In the genomic region with DNA sequence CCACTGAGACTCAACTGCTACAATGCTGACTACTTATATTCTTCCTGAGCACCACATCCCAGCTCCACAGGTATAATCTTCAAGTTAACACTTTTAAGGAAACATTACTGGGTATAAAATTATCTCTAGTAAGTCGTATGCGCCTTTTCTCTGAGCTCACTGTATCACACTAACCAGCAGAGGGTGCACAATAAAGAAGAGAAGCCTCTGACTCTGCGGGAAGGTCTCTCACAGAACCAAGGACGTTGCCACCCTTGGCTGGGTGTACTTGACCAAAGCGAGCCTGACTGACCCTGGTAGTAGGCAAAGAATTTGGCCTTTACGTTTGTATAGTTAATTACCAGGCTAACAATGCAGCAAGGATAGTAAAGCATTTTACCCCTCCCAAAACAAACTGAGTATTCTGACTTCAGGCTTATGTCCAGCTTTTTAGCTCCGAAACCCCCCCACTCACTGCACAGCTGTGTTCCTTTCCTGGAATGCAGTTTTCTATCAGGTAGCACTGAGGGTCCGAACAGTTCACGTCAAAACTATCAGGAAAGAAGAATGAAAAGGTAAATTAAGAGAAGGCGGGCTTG, we compare ENCODE assay signal across 8 cellular contexts. TPM values are rescaled to one million over a fixed set of nuclear protein-coding genes. Genes with fewer than 3 reads are reported as not detected.
DNase-seq lines count a peak whose midpoint lies in the region; ATAC-seq, FAIRE-seq and TF ChIP-seq lines count a peak whose summit lies in the region.

A gene with protein sequence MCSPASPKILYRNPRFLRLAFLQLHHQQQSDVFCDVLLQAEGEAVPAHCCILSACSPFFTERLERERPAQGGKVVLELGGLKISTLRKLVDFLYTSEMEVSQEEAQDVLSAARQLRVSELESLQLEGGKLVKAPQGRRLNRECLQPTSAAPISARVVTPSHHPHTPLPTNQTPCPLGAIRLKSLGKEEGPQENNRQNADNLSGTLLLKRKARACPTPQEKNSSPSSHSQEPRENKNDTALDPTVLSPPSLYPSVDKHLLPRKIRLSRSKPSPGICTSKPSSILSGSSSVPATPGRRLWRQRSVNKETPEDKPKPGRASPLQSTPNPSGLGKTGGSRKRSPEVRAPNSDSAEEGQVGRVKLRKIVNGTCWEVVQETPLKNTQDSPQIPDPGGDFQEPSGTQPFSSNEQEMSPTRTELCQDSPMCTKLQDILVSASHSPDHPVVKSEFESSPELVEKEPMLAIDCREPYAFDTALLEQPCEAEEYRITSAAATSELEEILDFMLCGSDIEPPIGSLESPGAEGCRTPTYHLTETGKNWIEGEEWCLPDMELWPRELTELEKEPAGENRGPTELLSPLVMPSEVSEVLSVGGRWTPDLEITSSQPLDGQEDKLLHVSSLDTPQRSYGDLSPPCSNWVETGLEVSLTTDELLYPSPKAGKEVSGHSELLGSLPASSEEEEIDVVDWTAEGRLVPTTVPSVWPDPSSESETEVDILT (minus strand): TSS at position 144 of the 578 bp plus-strand sequence. CDS start 631 bp downstream, outside the sequence.

- ATAC-seq in K562 (peak; percentile 94), GM18870 (IDR thresholded peaks at IDR 0.05; ENCODE audit: unreplicated experiment) (no peak), GM18873 (IDR thresholded peaks at IDR 0.05; ENCODE audit: low FRiP score, unreplicated experiment) (no peak), HG03439 (IDR thresholded peaks at IDR 0.05; ENCODE audit: unreplicated experiment) (no peak)

- H3K79me2 ChIP-seq in K562 (ENCODE audit: control insufficient read depth, insufficient read depth, low read length), result no peaks in the 10 kb centered on the region

- no peaks in the 10 kb centered on the region for H3K9me3 ChIP-seq in K562 (replicated peaks; ENCODE audit: control insufficient read depth, insufficient read depth, low read depth, low read length)

- TF ChIP-seq EP300 in K562 (IDR thresholded peaks at IDR 0.05; ENCODE audit: low read length), result no peak

- H3K4me1 ChIP-seq in K562 (replicated peaks in 1 of 2; ENCODE audit: control insufficient read depth in 2 of 2, insufficient read depth in 2 of 2, low read length in 2 of 2), result peaks cover 0 to 11% of the 10 kb centered on the region in 2 experiments; a peak in 2 of 5 replicates

- no peaks in the 10 kb centered on the region for H4K20me1 ChIP-seq in K562 (replicated peaks; ENCODE audit: control insufficient read depth, insufficient read depth, low read length)

- no peak within 1 kb of the TSS for H3K9ac ChIP-seq in K562 (ENCODE audit: insufficient read depth in 1 of 2, low read depth in 2 of 2, low read length in 2 of 2)

- H3K27me3 ChIP-seq in K562 (ENCODE audit: control insufficient read depth in 2 of 2, insufficient read depth in 2 of 2, low read length in 2 of 2), result no peaks in the 10 kb centered on the region

- intact Hi-C loops in activated naive CD4-positive, alpha-beta T cell treated with anti-CD3 and anti-CD28 coated beads for 36 hours (cut with micrococcal nuclease), result loop anchor here (1.0 kb wide), 1 partner anchor 49 kb away; no protein-coding TSS in a partner anchor
- intact Hi-C loops in K562 (cut with micrococcal nuclease), result loop anchor here (1.0 kb wide), 1 partner anchor 49 kb away; no protein-coding TSS in a partner anchor

- peak; percentile 19 for DNase-seq in activated naive CD4-positive, alpha-beta T cell treated with anti-CD3 and anti-CD28 coated beads for 36 hours
- no peak for DNase-seq in activated naive CD4-positive, alpha-beta T cell treated with anti-CD3 and anti-CD28 coated beads, Interleukin-2, amount 50 U/mL, for 16 hours
- DNase-seq in NCI-H2029 treated with DMSO at 0.1 percent for 48 hours (lab: John Stamatoyannopoulos, UW) (peak; percentile 18), K562 (ENCODE audit: extremely low read depth in 1 of 4, low spot score in 3 of 4) (peak in 3 of 4 experiments; percentile 38 to 56 (median 44)), kidney glomerular epithelial cell (lab: John Stamatoyannopoulos, UW) (peak; percentile 11)

- H3K36me3 Mint-ChIP-seq in activated naive CD4-positive, alpha-beta T cell treated with anti-CD3 and anti-CD28 coated beads for 36 hours (ENCODE audit: low read depth), result peaks cover 5% of the 10 kb centered on the region

- H3K4me2 ChIP-seq in K562 (ENCODE audit: insufficient read depth, low read length), result no peak within 1 kb of the TSS

- TF ChIP-seq RAD21 in K562 (CRISPR knock-in tag; conservative IDR thresholded peaks at IDR 0.05 in 1 of 2, IDR thresholded peaks at IDR 0.05 in 1 of 2), result peak; percentile 54 to 67

- peak; percentile 45 to 70 (median 52); a peak in 5 of 6 replicates for TF ChIP-seq CTCF in K562 (IDR thresholded peaks at IDR 0.05 in 2 of 3, conservative IDR thresholded peaks at IDR 0.05 in 1 of 3; ENCODE audit: insufficient read depth in 2 of 3, low read depth in 1 of 3, low read length in 3 of 3)

- peak; percentile 68 for FAIRE-seq in K562 (lab: Jason Lieb, UNC)

- H3K4me3 ChIP-seq in K562, result no peak within 1 kb of the TSS

- H3K27ac Mint-ChIP-seq in activated naive CD4-positive, alpha-beta T cell treated with anti-CD3 and anti-CD28 coated beads for 36 hours, result no peak within 1 kb of the TSS

- no peaks in the 10 kb centered on the region for H3K9me3 Mint-ChIP-seq in activated naive CD4-positive, alpha-beta T cell treated with anti-CD3 and anti-CD28 coated beads for 36 hours

- CTCF ChIA-PET in activated naive CD4-positive, alpha-beta T cell treated with anti-CD3 and anti-CD28 coated beads for 36 hours (lab: Charles Lee), result interaction anchor here (1.0 to 2.6 kb wide), 2 partner anchors 8 to 48 kb away, joined by 3 to 25 read pairs; no protein-coding TSS in a partner anchor
- CTCF ChIA-PET in K562 (lab: Yijun Ruan, JAX; ENCODE audit: low intra/inter-chr PET ratio), result interaction anchor here (0.6 to 1.2 kb wide), 2 partner anchors 22 to 49 kb away, joined by 3 to 5 read pairs; no protein-coding TSS in a partner anchor

- WGBS in K562 (ENCODE audit: insufficient coverage, low coverage, missing lambda C conversion rate), result 45% methylated on average over 10 of the region's 10 CpGs

- peaks cover 4% of the 10 kb centered on the region for H3K4me1 Mint-ChIP-seq in activated naive CD4-positive, alpha-beta T cell treated with anti-CD3 and anti-CD28 coated beads for 36 hours (ENCODE audit: low read depth)

- POLR2A ChIA-PET in K562 (lab: Yijun Ruan, JAX), result interaction anchor here (0.5 to 3.2 kb wide), 8 partner anchors 10 to 52 kb away, joined by 3 to 25 read pairs (median 4); a partner anchor contains a TSS

- TF ChIP-seq POLR2A in K562 (conservative IDR thresholded peaks at IDR 0.05), result no peak

- H2AFZ ChIP-seq in K562 (ENCODE audit: low read depth, low read length), result no peak within 1 kb of the TSS

- no peaks in the 10 kb centered on the region for H3K27me3 Mint-ChIP-seq in activated naive CD4-positive, alpha-beta T cell treated with anti-CD3 and anti-CD28 coated beads for 36 hours (ENCODE audit: low read depth)

- in situ Hi-C loops in K562 (cut with MboI), result no loop called here

- no peaks in the 10 kb centered on the region for H3K9me1 ChIP-seq in K562 (ENCODE audit: control insufficient read depth, insufficient read depth, low read length)

- H3K4me3 Mint-ChIP-seq in activated naive CD4-positive, alpha-beta T cell treated with anti-CD3 and anti-CD28 coated beads for 36 hours, result no peak within 1 kb of the TSS

- H3K27ac ChIP-seq in K562 (ENCODE audit: extremely low read depth, low read depth, low read length), result peak within 1 kb of the TSS; percentile 6; the same call in 1 of the 3 replicates

- BruUV-seq in K562 (replicated peaks; lab: Mats Ljungman, UMichigan), result no TSS peak

- peaks cover 2% of the 10 kb centered on the region; the same call in 1 of the 3 replicates for H3K36me3 ChIP-seq in K562 (ENCODE audit: control insufficient read depth, insufficient read depth, low read length)

TF ChIP-seq in K562, 482 proteins besides CTCF, POLR2A, EP300 and RAD21 (continues in another document):
- TF ChIP-seq CHCHD3 (CRISPR knock-in tag; IDR thresholded peaks at IDR 0.05) (no peak), ATF1 (CRISPR knock-in tag; IDR thresholded peaks at IDR 0.05) (no peak), ATF1 (tag; IDR thresholded peaks at IDR 0.05) (0 out of 2 replicates have a peak, but pooled peaks have one; percentile 9), ZNF217 (CRISPR knock-in tag; IDR thresholded peaks at IDR 0.05) (no peak)
- TF ChIP-seq, protein P1, sequence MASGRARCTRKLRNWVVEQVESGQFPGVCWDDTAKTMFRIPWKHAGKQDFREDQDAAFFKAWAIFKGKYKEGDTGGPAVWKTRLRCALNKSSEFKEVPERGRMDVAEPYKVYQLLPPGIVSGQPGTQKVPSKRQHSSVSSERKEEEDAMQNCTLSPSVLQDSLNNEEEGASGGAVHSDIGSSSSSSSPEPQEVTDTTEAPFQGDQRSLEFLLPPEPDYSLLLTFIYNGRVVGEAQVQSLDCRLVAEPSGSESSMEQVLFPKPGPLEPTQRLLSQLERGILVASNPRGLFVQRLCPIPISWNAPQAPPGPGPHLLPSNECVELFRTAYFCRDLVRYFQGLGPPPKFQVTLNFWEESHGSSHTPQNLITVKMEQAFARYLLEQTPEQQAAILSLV (tag; IDR thresholded peaks at IDR 0.05), result no peak

RNA-seq across cellular contexts. Expression of the gene that starts here (rescaled TPM):
- not detected for total RNA-seq in activated naive CD4-positive, alpha-beta T cell treated with anti-CD3 and anti-CD28 coated beads for 36 hours
- not detected in 2 replicates for total RNA-seq in K562 (2011; cell fraction: chromatin; rRNA removed; ENCODE audit: low replicate concordance)
- not detected in 2 replicates for total RNA-seq in K562 (2011; cell fraction: nucleolus; rRNA removed)
- total RNA-seq in K562 (2011; cell fraction: nucleoplasm; rRNA removed), result not detected in 2 replicates
- not detected in 2 replicates for total RNA-seq in K562 (2014; rRNA removed)
- not detected in 2 replicates for total RNA-seq in K562 (2014; rRNA removed; fragmentation: Illumina TruSeq; extraction: Trizol)
- not detected in 2 replicates for total RNA-seq in K562 (2015; rRNA removed; fragmentation: Illumina TruSeq; extraction: Trizol)
- not detected in 2 replicates for total RNA-seq in K562 (2021)
- polyA plus RNA-seq in K562 (2011; rRNA removed), result not detected in 2 replicates
- not detected in 2 replicates for polyA plus RNA-seq in K562 (2011; cell fraction: cytosol; rRNA removed)
- not detected in 2 replicates for polyA plus RNA-seq in K562 (2011; cell fraction: nucleus; rRNA removed)
- polyA plus RNA-seq in K562 (2012), result 0.10 and 0.18 TPM in 2 replicates
- not detected in 2 replicates for polyA plus RNA-seq in K562 (2014; fragmentation: Illumina TruSeq; extraction: Trizol)
- polyA plus RNA-seq in K562 (2014; fragmentation: Nextera tagmentation; extraction: Ambion mirVana), result under 1 TPM in 1 of 2 experiments, not detected in 1; 0.06 TPM
- polyA plus RNA-seq in K562 (2014; rRNA removed), result not detected in 2 replicates
- not detected in 2 replicates for polyA minus RNA-seq in K562 (2011; rRNA and poly(A)+ RNA removed)
- polyA minus RNA-seq in K562 (2011; cell fraction: cytosol; rRNA and poly(A)+ RNA removed), result not detected in 2 replicates
- polyA minus RNA-seq in K562 (2011; cell fraction: nucleus; rRNA and poly(A)+ RNA removed), result not detected in 2 replicates

Comparison
In these comparisons a context has a peak if more than half of its experiments do, and no peak if none do; other contexts are left out.
1. Peak in DNase-seq in activated naive CD4-positive, alpha-beta T cell treated with anti-CD3 and anti-CD28 coated beads for 36 hours; RNA of the gene not detected or under 1 TPM.
2. Peak in DNase-seq, ATAC-seq and H3K27ac ChIP-seq in K562; RNA of the gene not detected or under 1 TPM.